Comparison of ENCODE assay signal across 1 cellular context in the genomic region with DNA sequence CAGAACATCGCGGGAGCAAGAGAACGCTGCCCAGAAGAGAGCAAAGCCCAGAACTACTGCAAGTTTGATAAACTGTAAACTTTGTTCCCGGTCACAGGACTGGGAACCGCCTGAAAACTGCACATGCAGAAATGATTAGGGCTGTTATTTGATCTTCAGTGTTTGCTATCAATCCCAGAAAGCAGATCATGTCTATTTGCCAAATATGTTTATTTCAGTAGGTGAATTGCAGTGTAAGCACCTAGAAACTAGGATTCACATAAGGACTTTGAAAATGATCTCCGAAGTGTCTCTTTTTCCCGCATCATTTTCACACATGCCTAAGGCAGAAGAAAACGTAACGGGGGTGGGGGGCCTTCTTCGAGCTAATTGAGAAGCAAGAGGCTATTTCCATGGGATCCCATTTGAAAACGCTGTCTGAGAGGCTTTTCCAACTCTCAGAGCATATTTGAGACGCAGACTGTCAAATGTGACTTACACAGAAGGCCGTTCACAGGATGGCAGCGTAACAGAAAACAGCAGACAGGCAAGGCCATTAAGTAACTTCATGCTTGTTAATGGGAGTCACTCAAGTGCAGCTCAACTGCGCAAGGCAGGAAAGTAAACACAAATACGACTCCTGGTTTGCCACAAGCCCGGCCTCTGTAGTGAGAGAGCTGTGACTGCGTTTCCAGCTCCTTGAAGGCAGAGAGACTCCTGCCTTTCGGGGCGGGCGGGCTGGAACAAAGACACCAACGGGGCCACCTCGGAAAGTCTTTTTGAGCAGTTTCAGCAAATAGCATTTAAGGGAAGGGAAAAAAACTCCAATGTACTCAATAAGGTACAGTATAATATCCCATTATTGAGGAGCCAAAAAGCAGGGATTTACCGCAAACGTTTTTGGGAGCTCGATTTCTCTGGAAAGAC.
TF ChIP-seq lines count a peak whose summit lies in the region.

No MANE protein-coding gene starts in this region.

TF ChIP-seq in K562, 482 proteins besides CTCF, POLR2A, EP300 and RAD21 (continued from another document and continues in another):
- TF ChIP-seq, protein P1, sequence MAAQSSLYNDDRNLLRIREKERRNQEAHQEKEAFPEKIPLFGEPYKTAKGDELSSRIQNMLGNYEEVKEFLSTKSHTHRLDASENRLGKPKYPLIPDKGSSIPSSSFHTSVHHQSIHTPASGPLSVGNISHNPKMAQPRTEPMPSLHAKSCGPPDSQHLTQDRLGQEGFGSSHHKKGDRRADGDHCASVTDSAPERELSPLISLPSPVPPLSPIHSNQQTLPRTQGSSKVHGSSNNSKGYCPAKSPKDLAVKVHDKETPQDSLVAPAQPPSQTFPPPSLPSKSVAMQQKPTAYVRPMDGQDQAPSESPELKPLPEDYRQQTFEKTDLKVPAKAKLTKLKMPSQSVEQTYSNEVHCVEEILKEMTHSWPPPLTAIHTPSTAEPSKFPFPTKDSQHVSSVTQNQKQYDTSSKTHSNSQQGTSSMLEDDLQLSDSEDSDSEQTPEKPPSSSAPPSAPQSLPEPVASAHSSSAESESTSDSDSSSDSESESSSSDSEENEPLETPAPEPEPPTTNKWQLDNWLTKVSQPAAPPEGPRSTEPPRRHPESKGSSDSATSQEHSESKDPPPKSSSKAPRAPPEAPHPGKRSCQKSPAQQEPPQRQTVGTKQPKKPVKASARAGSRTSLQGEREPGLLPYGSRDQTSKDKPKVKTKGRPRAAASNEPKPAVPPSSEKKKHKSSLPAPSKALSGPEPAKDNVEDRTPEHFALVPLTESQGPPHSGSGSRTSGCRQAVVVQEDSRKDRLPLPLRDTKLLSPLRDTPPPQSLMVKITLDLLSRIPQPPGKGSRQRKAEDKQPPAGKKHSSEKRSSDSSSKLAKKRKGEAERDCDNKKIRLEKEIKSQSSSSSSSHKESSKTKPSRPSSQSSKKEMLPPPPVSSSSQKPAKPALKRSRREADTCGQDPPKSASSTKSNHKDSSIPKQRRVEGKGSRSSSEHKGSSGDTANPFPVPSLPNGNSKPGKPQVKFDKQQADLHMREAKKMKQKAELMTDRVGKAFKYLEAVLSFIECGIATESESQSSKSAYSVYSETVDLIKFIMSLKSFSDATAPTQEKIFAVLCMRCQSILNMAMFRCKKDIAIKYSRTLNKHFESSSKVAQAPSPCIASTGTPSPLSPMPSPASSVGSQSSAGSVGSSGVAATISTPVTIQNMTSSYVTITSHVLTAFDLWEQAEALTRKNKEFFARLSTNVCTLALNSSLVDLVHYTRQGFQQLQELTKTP (IDR thresholded peaks at IDR 0.05; ENCODE audit: low read depth in 1 of 2, partially characterized antibody in 2 of 2) = peak in 1 of 2 experiments; percentile 49
- TF ChIP-seq, protein P2, sequence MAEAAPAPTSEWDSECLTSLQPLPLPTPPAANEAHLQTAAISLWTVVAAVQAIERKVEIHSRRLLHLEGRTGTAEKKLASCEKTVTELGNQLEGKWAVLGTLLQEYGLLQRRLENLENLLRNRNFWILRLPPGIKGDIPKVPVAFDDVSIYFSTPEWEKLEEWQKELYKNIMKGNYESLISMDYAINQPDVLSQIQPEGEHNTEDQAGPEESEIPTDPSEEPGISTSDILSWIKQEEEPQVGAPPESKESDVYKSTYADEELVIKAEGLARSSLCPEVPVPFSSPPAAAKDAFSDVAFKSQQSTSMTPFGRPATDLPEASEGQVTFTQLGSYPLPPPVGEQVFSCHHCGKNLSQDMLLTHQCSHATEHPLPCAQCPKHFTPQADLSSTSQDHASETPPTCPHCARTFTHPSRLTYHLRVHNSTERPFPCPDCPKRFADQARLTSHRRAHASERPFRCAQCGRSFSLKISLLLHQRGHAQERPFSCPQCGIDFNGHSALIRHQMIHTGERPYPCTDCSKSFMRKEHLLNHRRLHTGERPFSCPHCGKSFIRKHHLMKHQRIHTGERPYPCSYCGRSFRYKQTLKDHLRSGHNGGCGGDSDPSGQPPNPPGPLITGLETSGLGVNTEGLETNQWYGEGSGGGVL (CRISPR knock-in tag; IDR thresholded peaks at IDR 0.05) = no peak
- no peak for TF ChIP-seq SRSF9 (IDR thresholded peaks at IDR 0.05; ENCODE audit: borderline replicate concordance, low read depth, low read length)
- TF ChIP-seq, protein P3, sequence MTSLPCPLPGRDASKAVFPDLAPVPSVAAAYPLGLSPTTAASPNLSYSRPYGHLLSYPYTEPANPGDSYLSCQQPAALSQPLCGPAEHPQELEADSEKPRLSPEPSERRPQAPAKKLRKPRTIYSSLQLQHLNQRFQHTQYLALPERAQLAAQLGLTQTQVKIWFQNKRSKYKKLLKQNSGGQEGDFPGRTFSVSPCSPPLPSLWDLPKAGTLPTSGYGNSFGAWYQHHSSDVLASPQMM (CRISPR knock-in tag; IDR thresholded peaks at IDR 0.05) = no peak
- TF ChIP-seq BDP1 (IDR thresholded peaks at IDR 0.05; ENCODE audit: insufficient read depth, insufficient read length) = no peak
- TF ChIP-seq, protein P4, sequence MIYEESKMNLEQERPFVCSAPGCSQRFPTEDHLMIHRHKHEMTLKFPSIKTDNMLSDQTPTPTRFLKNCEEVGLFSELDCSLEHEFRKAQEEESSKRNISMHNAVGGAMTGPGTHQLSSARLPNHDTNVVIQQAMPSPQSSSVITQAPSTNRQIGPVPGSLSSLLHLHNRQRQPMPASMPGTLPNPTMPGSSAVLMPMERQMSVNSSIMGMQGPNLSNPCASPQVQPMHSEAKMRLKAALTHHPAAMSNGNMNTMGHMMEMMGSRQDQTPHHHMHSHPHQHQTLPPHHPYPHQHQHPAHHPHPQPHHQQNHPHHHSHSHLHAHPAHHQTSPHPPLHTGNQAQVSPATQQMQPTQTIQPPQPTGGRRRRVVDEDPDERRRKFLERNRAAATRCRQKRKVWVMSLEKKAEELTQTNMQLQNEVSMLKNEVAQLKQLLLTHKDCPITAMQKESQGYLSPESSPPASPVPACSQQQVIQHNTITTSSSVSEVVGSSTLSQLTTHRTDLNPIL (CRISPR knock-in tag; IDR thresholded peaks at IDR 0.05) = no peak
- TF ChIP-seq FOXK1 (CRISPR knock-in tag; IDR thresholded peaks at IDR 0.05; ENCODE audit: borderline replicate concordance) = no peak
- 0 out of 2 replicates have a peak, but pooled peaks have one; percentile 15 for TF ChIP-seq ZNF830 (CRISPR knock-in tag; IDR thresholded peaks at IDR 0.05)
- TF ChIP-seq, protein P5, sequence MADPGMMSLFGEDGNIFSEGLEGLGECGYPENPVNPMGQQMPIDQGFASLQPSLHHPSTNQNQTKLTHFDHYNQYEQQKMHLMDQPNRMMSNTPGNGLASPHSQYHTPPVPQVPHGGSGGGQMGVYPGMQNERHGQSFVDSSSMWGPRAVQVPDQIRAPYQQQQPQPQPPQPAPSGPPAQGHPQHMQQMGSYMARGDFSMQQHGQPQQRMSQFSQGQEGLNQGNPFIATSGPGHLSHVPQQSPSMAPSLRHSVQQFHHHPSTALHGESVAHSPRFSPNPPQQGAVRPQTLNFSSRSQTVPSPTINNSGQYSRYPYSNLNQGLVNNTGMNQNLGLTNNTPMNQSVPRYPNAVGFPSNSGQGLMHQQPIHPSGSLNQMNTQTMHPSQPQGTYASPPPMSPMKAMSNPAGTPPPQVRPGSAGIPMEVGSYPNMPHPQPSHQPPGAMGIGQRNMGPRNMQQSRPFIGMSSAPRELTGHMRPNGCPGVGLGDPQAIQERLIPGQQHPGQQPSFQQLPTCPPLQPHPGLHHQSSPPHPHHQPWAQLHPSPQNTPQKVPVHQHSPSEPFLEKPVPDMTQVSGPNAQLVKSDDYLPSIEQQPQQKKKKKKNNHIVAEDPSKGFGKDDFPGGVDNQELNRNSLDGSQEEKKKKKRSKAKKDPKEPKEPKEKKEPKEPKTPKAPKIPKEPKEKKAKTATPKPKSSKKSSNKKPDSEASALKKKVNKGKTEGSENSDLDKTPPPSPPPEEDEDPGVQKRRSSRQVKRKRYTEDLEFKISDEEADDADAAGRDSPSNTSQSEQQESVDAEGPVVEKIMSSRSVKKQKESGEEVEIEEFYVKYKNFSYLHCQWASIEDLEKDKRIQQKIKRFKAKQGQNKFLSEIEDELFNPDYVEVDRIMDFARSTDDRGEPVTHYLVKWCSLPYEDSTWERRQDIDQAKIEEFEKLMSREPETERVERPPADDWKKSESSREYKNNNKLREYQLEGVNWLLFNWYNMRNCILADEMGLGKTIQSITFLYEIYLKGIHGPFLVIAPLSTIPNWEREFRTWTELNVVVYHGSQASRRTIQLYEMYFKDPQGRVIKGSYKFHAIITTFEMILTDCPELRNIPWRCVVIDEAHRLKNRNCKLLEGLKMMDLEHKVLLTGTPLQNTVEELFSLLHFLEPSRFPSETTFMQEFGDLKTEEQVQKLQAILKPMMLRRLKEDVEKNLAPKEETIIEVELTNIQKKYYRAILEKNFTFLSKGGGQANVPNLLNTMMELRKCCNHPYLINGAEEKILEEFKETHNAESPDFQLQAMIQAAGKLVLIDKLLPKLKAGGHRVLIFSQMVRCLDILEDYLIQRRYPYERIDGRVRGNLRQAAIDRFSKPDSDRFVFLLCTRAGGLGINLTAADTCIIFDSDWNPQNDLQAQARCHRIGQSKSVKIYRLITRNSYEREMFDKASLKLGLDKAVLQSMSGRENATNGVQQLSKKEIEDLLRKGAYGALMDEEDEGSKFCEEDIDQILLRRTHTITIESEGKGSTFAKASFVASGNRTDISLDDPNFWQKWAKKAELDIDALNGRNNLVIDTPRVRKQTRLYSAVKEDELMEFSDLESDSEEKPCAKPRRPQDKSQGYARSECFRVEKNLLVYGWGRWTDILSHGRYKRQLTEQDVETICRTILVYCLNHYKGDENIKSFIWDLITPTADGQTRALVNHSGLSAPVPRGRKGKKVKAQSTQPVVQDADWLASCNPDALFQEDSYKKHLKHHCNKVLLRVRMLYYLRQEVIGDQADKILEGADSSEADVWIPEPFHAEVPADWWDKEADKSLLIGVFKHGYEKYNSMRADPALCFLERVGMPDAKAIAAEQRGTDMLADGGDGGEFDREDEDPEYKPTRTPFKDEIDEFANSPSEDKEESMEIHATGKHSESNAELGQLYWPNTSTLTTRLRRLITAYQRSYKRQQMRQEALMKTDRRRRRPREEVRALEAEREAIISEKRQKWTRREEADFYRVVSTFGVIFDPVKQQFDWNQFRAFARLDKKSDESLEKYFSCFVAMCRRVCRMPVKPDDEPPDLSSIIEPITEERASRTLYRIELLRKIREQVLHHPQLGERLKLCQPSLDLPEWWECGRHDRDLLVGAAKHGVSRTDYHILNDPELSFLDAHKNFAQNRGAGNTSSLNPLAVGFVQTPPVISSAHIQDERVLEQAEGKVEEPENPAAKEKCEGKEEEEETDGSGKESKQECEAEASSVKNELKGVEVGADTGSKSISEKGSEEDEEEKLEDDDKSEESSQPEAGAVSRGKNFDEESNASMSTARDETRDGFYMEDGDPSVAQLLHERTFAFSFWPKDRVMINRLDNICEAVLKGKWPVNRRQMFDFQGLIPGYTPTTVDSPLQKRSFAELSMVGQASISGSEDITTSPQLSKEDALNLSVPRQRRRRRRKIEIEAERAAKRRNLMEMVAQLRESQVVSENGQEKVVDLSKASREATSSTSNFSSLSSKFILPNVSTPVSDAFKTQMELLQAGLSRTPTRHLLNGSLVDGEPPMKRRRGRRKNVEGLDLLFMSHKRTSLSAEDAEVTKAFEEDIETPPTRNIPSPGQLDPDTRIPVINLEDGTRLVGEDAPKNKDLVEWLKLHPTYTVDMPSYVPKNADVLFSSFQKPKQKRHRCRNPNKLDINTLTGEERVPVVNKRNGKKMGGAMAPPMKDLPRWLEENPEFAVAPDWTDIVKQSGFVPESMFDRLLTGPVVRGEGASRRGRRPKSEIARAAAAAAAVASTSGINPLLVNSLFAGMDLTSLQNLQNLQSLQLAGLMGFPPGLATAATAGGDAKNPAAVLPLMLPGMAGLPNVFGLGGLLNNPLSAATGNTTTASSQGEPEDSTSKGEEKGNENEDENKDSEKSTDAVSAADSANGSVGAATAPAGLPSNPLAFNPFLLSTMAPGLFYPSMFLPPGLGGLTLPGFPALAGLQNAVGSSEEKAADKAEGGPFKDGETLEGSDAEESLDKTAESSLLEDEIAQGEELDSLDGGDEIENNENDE (IDR thresholded peaks at IDR 0.05; ENCODE audit: low read depth, low read length) = no peak
- peak; percentile 20; the same call in 1 of the 2 replicates for TF ChIP-seq CEBPB (tag; IDR thresholded peaks at IDR 0.05)
- no peak for TF ChIP-seq NFIC (IDR thresholded peaks at IDR 0.05)
- 0 out of 2 replicates have a peak, but pooled peaks have one; percentile 16 for TF ChIP-seq DDX20 (tag; IDR thresholded peaks at IDR 0.05; ENCODE audit: low read depth)
- TF ChIP-seq, protein P6, sequence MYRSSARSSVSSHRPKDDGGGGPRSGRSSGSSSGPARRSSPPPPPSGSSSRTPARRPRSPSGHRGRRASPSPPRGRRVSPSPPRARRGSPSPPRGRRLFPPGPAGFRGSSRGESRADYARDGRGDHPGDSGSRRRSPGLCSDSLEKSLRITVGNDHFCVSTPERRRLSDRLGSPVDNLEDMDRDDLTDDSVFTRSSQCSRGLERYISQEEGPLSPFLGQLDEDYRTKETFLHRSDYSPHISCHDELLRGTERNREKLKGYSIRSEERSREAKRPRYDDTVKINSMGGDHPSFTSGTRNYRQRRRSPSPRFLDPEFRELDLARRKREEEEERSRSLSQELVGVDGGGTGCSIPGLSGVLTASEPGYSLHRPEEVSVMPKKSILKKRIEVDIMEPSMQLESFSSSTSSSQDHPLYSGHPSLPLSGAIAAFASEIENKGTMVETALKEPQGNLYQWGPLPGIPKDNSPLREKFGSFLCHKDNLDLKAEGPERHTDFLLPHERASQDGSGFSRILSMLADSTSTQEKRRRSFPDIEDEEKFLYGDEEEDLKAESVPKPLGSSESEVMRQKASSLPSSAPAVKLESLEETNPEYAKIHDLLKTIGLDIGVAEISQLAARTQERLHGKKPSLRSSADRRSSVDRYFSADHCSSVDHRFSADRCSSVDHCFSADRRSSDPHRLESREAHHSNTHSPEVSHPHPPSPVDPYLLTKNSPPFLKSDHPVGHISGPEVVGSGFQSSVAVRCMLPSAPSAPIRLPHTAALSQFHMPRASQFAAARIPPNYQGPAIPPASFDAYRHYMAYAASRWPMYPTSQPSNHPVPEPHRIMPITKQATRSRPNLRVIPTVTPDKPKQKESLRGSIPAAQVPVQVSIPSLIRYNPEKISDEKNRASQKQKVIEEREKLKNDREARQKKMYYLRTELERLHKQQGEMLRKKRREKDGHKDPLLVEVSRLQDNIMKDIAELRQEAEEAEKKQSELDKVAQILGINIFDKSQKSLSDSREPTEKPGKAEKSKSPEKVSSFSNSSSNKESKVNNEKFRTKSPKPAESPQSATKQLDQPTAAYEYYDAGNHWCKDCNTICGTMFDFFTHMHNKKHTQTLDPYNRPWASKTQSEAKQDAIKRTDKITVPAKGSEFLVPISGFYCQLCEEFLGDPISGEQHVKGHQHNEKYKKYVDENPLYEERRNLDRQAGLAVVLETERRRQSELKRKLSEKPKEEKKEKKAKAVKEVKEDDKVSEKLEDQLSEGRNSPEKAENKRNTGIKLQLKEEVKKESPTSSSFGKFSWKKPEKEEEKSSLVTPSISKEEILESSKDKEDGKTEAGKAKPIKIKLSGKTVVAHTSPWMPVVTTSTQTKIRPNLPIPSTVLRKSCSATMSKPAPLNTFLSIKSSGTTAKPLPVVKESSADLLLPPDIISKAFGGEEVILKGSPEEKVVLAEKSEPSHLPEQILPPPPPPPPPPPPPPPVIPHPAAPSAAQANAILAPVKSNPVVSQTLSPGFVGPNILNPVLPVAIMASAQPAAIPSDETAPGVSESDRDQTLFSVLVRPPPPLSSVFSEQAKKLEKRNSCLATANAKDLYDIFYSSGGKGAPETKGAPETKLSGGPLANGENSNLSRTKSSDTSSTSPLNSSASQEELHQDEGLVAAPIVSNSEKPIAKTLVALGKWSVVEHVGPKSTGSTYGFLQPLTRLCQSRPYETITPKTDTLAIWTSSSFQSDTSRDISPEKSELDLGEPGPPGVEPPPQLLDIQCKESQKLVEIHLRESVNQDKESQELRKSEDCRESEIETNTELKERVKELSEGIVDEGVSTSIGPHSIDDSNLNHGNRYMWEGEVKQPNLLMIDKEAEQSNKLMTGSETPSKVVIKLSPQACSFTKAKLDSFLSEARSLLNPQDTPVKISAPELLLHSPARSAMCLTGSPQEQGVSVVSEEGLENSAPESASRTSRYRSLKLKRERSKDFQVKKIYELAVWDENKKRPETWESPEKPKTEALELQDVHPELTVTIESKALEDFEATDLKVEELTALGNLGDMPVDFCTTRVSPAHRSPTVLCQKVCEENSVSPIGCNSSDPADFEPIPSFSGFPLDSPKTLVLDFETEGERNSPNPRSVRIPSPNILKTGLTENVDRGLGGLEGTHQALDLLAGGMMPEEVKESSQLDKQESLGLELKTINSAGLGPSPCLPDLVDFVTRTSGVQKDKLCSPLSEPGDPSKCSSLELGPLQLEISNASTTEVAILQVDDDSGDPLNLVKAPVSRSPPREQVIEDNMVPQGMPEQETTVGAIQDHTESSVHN (IDR thresholded peaks at IDR 0.05; ENCODE audit: borderline replicate concordance in 1 of 2, low read depth in 1 of 2) = no peak
